Comparison of ENCODE assay signal across 18 cellular contexts in the genomic region with DNA sequence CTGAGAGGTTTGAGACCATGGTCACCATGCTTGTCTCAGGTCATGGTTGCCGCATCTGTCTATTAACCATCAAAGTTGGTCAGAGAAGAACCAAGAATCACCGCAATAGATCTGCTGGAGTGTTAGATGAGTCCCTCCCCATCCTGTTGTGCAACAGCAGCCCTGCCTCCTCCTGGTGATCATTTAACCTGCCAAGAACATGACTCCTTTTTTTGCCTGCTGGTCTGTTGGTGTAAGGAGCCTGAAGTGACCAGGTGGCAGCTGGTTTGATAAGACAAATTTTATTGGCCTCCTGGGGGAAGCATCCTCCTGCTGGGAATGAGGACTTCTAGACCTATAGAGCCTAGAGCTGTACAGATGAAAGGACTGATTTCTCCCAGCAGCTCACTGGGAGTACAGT. TPM values are rescaled to one million over a fixed set of nuclear protein-coding genes. Genes with fewer than 3 reads are reported as not detected.
DNase-seq lines count a peak whose midpoint lies in the region; ATAC-seq lines count a peak whose summit lies in the region.
"Had no signal": no experiment of that assay in that cellular context is flagged by ENCODE, and none has a peak within 500 bp of the region (broad histone marks: within the 10 kb centered on the region; RNA-seq: fewer than 3 reads in every experiment).

No MANE protein-coding gene starts in this region.

- H3K27ac Mint-ChIP-seq in T-helper 17 cell = no peak overlapping the region
- no peak overlapping the region for H3K27ac Mint-ChIP-seq in activated CD8-positive, alpha-beta memory T cell treated with anti-CD3 and anti-CD28 coated beads, Interleukin-2, amount 10 ng/mL, durations not matched to agents 7 days and 5 days
- H3K27ac Mint-ChIP-seq: activated CD8-positive, alpha-beta T cell treated with anti-CD3 and anti-CD28 coated beads, Interleukin-2, amount 10 ng/mL, durations not matched to agents 7 days and 5 days; brain; effector memory CD8-positive, alpha-beta T cell had no signal

- H3K36me3 Mint-ChIP-seq in T-helper 17 cell (ENCODE audit: low read depth) = peaks cover 2% of the 10 kb centered on the region
- H3K36me3 Mint-ChIP-seq in activated CD8-positive, alpha-beta memory T cell treated with anti-CD3 and anti-CD28 coated beads, Interleukin-2, amount 10 ng/mL, durations not matched to agents 7 days and 5 days = no peaks in the 10 kb centered on the region
- H3K36me3 Mint-ChIP-seq: brain had no signal

- H3K9me3 Mint-ChIP-seq in activated CD8-positive, alpha-beta memory T cell treated with anti-CD3 and anti-CD28 coated beads, Interleukin-2, amount 10 ng/mL, durations not matched to agents 7 days and 5 days (ENCODE audit: low read depth) = no peaks in the 10 kb centered on the region
- H3K9me3 Mint-ChIP-seq: effector memory CD8-positive, alpha-beta T cell; stimulated activated naive CD8-positive, alpha-beta T cell treated with anti-CD3 and anti-CD28 coated beads, Interleukin-15, amount 100 ng/mL, for 72 hours had no signal

- H3K4me1 Mint-ChIP-seq in T-helper 17 cell = peaks cover 2% of the 10 kb centered on the region
- no peaks in the 10 kb centered on the region for H3K4me1 Mint-ChIP-seq in activated CD8-positive, alpha-beta memory T cell treated with anti-CD3 and anti-CD28 coated beads, Interleukin-2, amount 10 ng/mL, durations not matched to agents 7 days and 5 days
- H3K4me1 Mint-ChIP-seq: stimulated activated naive CD8-positive, alpha-beta T cell treated with anti-CD3 and anti-CD28 coated beads, Interleukin-15, amount 100 ng/mL, for 72 hours had no signal

- peak; percentile 30 for DNase-seq in ELR (ENCODE audit: low read depth)
- peak; percentile 55 for DNase-seq in NCI-H146 (lab: John Stamatoyannopoulos, UW)
- no peak for DNase-seq in T-helper 17 cell
- peak; percentile 68 for DNase-seq in iris pigment epithelial cell (ENCODE audit: low read depth)
- DNase-seq in activated CD8-positive, alpha-beta memory T cell treated with anti-CD3 and anti-CD28 coated beads, Interleukin-2, amount 10 ng/mL, durations not matched to agents 7 days and 5 days = no peak
- DNase-seq in NCI-H1930 (lab: John Stamatoyannopoulos, UW) = no peak
- DNase-seq: activated CD8-positive, alpha-beta T cell treated with anti-CD3 and anti-CD28 coated beads, Interleukin-2, amount 10 ng/mL, durations not matched to agents 7 days and 5 days; activated naive CD4-positive, alpha-beta T cell; effector memory CD8-positive, alpha-beta T cell; Karpas-422; left ventricle myocardium inferior; NCI-H446 treated with DMSO at 0.1 percent for 48 hours; SHP77; stimulated activated naive CD8-positive, alpha-beta T cell treated with anti-CD3 and anti-CD28 coated beads, Interleukin-15, amount 100 ng/mL, for 72 hours had no signal

- H3K4me3 Mint-ChIP-seq in T-helper 17 cell = peak overlapping the region; percentile 12
- no peak overlapping the region for H3K4me3 Mint-ChIP-seq in activated CD8-positive, alpha-beta memory T cell treated with anti-CD3 and anti-CD28 coated beads, Interleukin-2, amount 10 ng/mL, durations not matched to agents 7 days and 5 days
- H3K4me3 Mint-ChIP-seq: activated CD8-positive, alpha-beta T cell treated with anti-CD3 and anti-CD28 coated beads, Interleukin-2, amount 10 ng/mL, durations not matched to agents 7 days and 5 days; brain; effector memory CD8-positive, alpha-beta T cell; stimulated activated naive CD8-positive, alpha-beta T cell treated with anti-CD3 and anti-CD28 coated beads, Interleukin-15, amount 100 ng/mL, for 72 hours had no signal

- no peaks in the 10 kb centered on the region for H3K9me3 ChIP-seq in T-helper 17 cell (ENCODE audit: control insufficient read depth, low read length, poor library complexity, severe bottlenecking)
- H3K9me3 ChIP-seq: BLaER1, left ventricle myocardium inferior had no signal

- peaks cover 22% of the 10 kb centered on the region for H3K27me3 Mint-ChIP-seq in T-helper 17 cell
- peaks cover 19% of the 10 kb centered on the region for H3K27me3 Mint-ChIP-seq in activated CD8-positive, alpha-beta memory T cell treated with anti-CD3 and anti-CD28 coated beads, Interleukin-2, amount 10 ng/mL, durations not matched to agents 7 days and 5 days

- CTCF ChIA-PET in activated CD8-positive, alpha-beta memory T cell treated with anti-CD3 and anti-CD28 coated beads, Interleukin-2, amount 10 ng/mL, durations not matched to agents 7 days and 5 days (lab: Charles Lee) = interaction anchor here (2.2 to 3.0 kb wide), 3 partner anchors 10 to 103 kb away, joined by 9 to 27 read pairs (median 11); no protein-coding TSS in a partner anchor

- ATAC-seq in T-helper 17 cell (no peak), HG02623 (IDR thresholded peaks at IDR 0.05; ENCODE audit: unreplicated experiment) (no peak), GM21786 (IDR thresholded peaks at IDR 0.05; ENCODE audit: unreplicated experiment) (no peak)
- no peak for ATAC-seq in activated CD8-positive, alpha-beta memory T cell treated with anti-CD3 and anti-CD28 coated beads, Interleukin-2, amount 10 ng/mL, durations not matched to agents 7 days and 5 days
- ATAC-seq: activated CD8-positive, alpha-beta T cell treated with anti-CD3 and anti-CD28 coated beads, Interleukin-2, amount 10 ng/mL, durations not matched to agents 7 days and 5 days; effector memory CD8-positive, alpha-beta T cell; stimulated activated naive CD8-positive, alpha-beta T cell treated with anti-CD3 and anti-CD28 coated beads, Interleukin-15, amount 100 ng/mL, for 72 hours had no signal

RNA-seq across cellular contexts. Expression of a gene that starts 43.5 kb away (rescaled TPM):
- total RNA-seq in T-helper 17 cell = 100 to 1,000 TPM; 115 to 123 TPM
- total RNA-seq in activated CD8-positive, alpha-beta memory T cell treated with anti-CD3 and anti-CD28 coated beads, Interleukin-2, amount 10 ng/mL, durations not matched to agents 7 days and 5 days = 10 to 100 TPM; 92.4 to 96.8 TPM

RNA-seq across cellular contexts. Expression of a gene that starts 51.6 kb away (rescaled TPM):
- 10 to 100 TPM in 1 of 2 donors, 1 to 10 TPM in 1; 2.8 to 54.0 TPM for total RNA-seq in T-helper 17 cell
- not detected for total RNA-seq in activated CD8-positive, alpha-beta memory T cell treated with anti-CD3 and anti-CD28 coated beads, Interleukin-2, amount 10 ng/mL, durations not matched to agents 7 days and 5 days
- total RNA-seq: activated CD8-positive, alpha-beta T cell treated with anti-CD3 and anti-CD28 coated beads, Interleukin-2, amount 10 ng/mL, durations not matched to agents 7 days and 5 days had no signal

Comparison
In these comparisons a context has a peak if more than half of its experiments do, and no peak if none do; other contexts are left out.
1. DNase-seq: peak in ELR (single experiment), NCI-H146 (single experiment) and iris pigment epithelial cell (single experiment); none in T-helper 17 cell (0 of 3), activated CD8-positive, alpha-beta memory T cell treated with anti-CD3 and anti-CD28 coated beads, Interleukin-2, amount 10 ng/mL, durations not matched to agents 7 days and 5 days (single experiment) and NCI-H1930 (0 of 2).